Comparison of ENCODE assay signal across 27 cellular contexts in the genomic region with DNA sequence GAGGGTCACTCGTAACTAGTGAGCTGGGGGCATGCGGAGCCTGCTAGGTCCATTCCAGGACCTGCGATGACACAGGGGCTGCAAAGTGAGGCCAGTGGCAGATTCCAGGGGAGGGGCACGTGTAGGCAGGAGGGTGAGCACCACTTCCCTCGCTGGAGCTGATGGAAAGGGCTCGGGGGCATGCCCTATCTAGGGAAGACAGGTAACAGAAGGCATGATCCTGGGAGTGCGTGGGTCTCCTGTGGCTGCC. TPM values are rescaled to one million over a fixed set of nuclear protein-coding genes. Genes with fewer than 3 reads are reported as not detected.
DNase-seq lines count a peak whose midpoint lies in the region; ATAC-seq and TF ChIP-seq lines count a peak whose summit lies in the region.
"Had no signal": no experiment of that assay in that cellular context is flagged by ENCODE, and none has a peak within 500 bp of the region (broad histone marks: within the 10 kb centered on the region; RNA-seq: fewer than 3 reads in every experiment).

No MANE protein-coding gene starts in this region.

- no peaks in the 10 kb centered on the region for H3K9me3 Mint-ChIP-seq in T-helper 1 cell treated with Interleukin-12 subunit alpha and Interleukin-12 subunit beta and Interleukin-4 antibody, amounts not matched to agents 30 μg/mL and 1 μg/mL, for 36 hours
- no peaks in the 10 kb centered on the region for H3K9me3 Mint-ChIP-seq in natural killer cell
- H3K9me3 Mint-ChIP-seq in natural killer cell treated with Interleukin-12 subunit alpha and Interleukin-12 subunit beta and Interleukin-15 and Interleukin-18, amount 100 ng/mL, for 72 hours, result no peaks in the 10 kb centered on the region
- no peaks in the 10 kb centered on the region for H3K9me3 Mint-ChIP-seq in naive thymus-derived CD8-positive, alpha-beta T cell
- H3K9me3 Mint-ChIP-seq in chondrocyte (ENCODE audit: low read depth), result no peaks in the 10 kb centered on the region
- H3K9me3 Mint-ChIP-seq: activated CD4-positive, alpha-beta memory T cell treated with anti-CD3 and anti-CD28 coated beads, Interleukin-2, amount 10 ng/mL, durations not matched to agents 7 days and 5 days; endodermal cell; stimulated activated effector memory CD8-positive, alpha-beta T cell treated with anti-CD3 and anti-CD28 coated beads, Interleukin-12 subunit alpha, Interleukin-12 subunit beta, amount 100 ng/mL, for 72 hours had no signal

- peak overlapping the region; percentile 53 for H3K4me3 Mint-ChIP-seq in T-helper 1 cell treated with Interleukin-12 subunit alpha and Interleukin-12 subunit beta and Interleukin-4 antibody, amounts not matched to agents 30 μg/mL and 1 μg/mL, for 36 hours
- peak overlapping the region; percentile 65 for H3K4me3 Mint-ChIP-seq in natural killer cell
- no peak overlapping the region for H3K4me3 Mint-ChIP-seq in natural killer cell treated with Interleukin-12 subunit alpha and Interleukin-12 subunit beta and Interleukin-15 and Interleukin-18, amount 100 ng/mL, for 72 hours
- H3K4me3 Mint-ChIP-seq in naive thymus-derived CD8-positive, alpha-beta T cell, result peak overlapping the region in 7 of 10 donors; percentile 64 to 86 (median 73)
- H3K4me3 Mint-ChIP-seq in chondrocyte (ENCODE audit: unreplicated experiment), result no peak overlapping the region
- H3K4me3 Mint-ChIP-seq: activated CD4-positive, alpha-beta memory T cell treated with anti-CD3 and anti-CD28 coated beads, Interleukin-2, amount 10 ng/mL, durations not matched to agents 7 days and 5 days; endodermal cell; stimulated activated effector memory CD8-positive, alpha-beta T cell treated with anti-CD3 and anti-CD28 coated beads, Interleukin-12 subunit alpha, Interleukin-12 subunit beta, amount 100 ng/mL, for 72 hours had no signal

- no peaks in the 10 kb centered on the region for H3K27me3 Mint-ChIP-seq in T-helper 1 cell treated with Interleukin-12 subunit alpha and Interleukin-12 subunit beta and Interleukin-4 antibody, amounts not matched to agents 30 μg/mL and 1 μg/mL, for 36 hours (ENCODE audit: low read depth)
- H3K27me3 Mint-ChIP-seq in natural killer cell (ENCODE audit: low read depth in 2 of 2) (no peaks in the 10 kb centered on the region), chondrocyte (ENCODE audit: low read depth) (no peaks in the 10 kb centered on the region)
- H3K27me3 Mint-ChIP-seq in natural killer cell treated with Interleukin-12 subunit alpha and Interleukin-12 subunit beta and Interleukin-15 and Interleukin-18, amount 100 ng/mL, for 72 hours, result no peaks in the 10 kb centered on the region
- H3K27me3 Mint-ChIP-seq in naive thymus-derived CD8-positive, alpha-beta T cell, result no peaks in the 10 kb centered on the region
- H3K27me3 Mint-ChIP-seq: activated CD4-positive, alpha-beta memory T cell treated with anti-CD3 and anti-CD28 coated beads, Interleukin-2, amount 10 ng/mL, durations not matched to agents 7 days and 5 days; progenitor cell of endocrine pancreas had no signal

- no peak for ATAC-seq in natural killer cell
- ATAC-seq in natural killer cell treated with Interleukin-12 subunit alpha and Interleukin-12 subunit beta and Interleukin-15 and Interleukin-18, amount 100 ng/mL, for 72 hours, result no peak
- ATAC-seq in naive thymus-derived CD8-positive, alpha-beta T cell, result no peak
- ATAC-seq: foreskin keratinocyte; sciatic nerve; stimulated activated effector memory CD8-positive, alpha-beta T cell treated with anti-CD3 and anti-CD28 coated beads, Interleukin-12 subunit alpha, Interleukin-12 subunit beta, amount 100 ng/mL, for 72 hours had no signal

- peaks cover 64% of the 10 kb centered on the region for H3K4me1 Mint-ChIP-seq in T-helper 1 cell treated with Interleukin-12 subunit alpha and Interleukin-12 subunit beta and Interleukin-4 antibody, amounts not matched to agents 30 μg/mL and 1 μg/mL, for 36 hours (ENCODE audit: low read depth)
- peaks cover 39 to 59% of the 10 kb centered on the region in 2 donors for H3K4me1 Mint-ChIP-seq in natural killer cell
- peaks cover 37 to 43% of the 10 kb centered on the region in 2 donors for H3K4me1 Mint-ChIP-seq in natural killer cell treated with Interleukin-12 subunit alpha and Interleukin-12 subunit beta and Interleukin-15 and Interleukin-18, amount 100 ng/mL, for 72 hours (ENCODE audit: low read depth in 2 of 2)
- peaks cover 0 to 57% (median 33%) of the 10 kb centered on the region in 4 donors for H3K4me1 Mint-ChIP-seq in naive thymus-derived CD8-positive, alpha-beta T cell
- peaks cover 4% of the 10 kb centered on the region for H3K4me1 Mint-ChIP-seq in chondrocyte (ENCODE audit: low read depth)

- peaks cover 41% of the 10 kb centered on the region for H3K36me3 Mint-ChIP-seq in T-helper 1 cell treated with Interleukin-12 subunit alpha and Interleukin-12 subunit beta and Interleukin-4 antibody, amounts not matched to agents 30 μg/mL and 1 μg/mL, for 36 hours (ENCODE audit: low read depth)
- H3K36me3 Mint-ChIP-seq in natural killer cell (no peaks in the 10 kb centered on the region), chondrocyte (ENCODE audit: low read depth) (peaks cover 20% of the 10 kb centered on the region)
- H3K36me3 Mint-ChIP-seq in natural killer cell treated with Interleukin-12 subunit alpha and Interleukin-12 subunit beta and Interleukin-15 and Interleukin-18, amount 100 ng/mL, for 72 hours, result no peaks in the 10 kb centered on the region
- H3K36me3 Mint-ChIP-seq in naive thymus-derived CD8-positive, alpha-beta T cell, result peaks cover 0 to 2% (median 0%) of the 10 kb centered on the region in 3 donors

- intact Hi-C loops in natural killer cell (cut with micrococcal nuclease), result no loop called here

- TF ChIP-seq CTCF in natural killer cell (IDR thresholded peaks at IDR 0.05) (no peak), GM10266 (IDR thresholded peaks at IDR 0.05; ENCODE audit: control insufficient read depth, insufficient read depth, low read depth, missing control alignments) (no peak), chondrocyte (IDR thresholded peaks at IDR 0.05) (no peak)

- H3K27ac Mint-ChIP-seq in T-helper 1 cell treated with Interleukin-12 subunit alpha and Interleukin-12 subunit beta and Interleukin-4 antibody, amounts not matched to agents 30 μg/mL and 1 μg/mL, for 36 hours, result peak overlapping the region; percentile 87
- peak overlapping the region; percentile 78 to 82 for H3K27ac Mint-ChIP-seq in natural killer cell
- no peak overlapping the region for H3K27ac Mint-ChIP-seq in natural killer cell treated with Interleukin-12 subunit alpha and Interleukin-12 subunit beta and Interleukin-15 and Interleukin-18, amount 100 ng/mL, for 72 hours
- H3K27ac Mint-ChIP-seq in naive thymus-derived CD8-positive, alpha-beta T cell, result peak overlapping the region in 2 of 10 donors; percentile 88 to 94
- no peak overlapping the region for H3K27ac Mint-ChIP-seq in chondrocyte (ENCODE audit: unreplicated experiment)
- H3K27ac Mint-ChIP-seq: activated CD4-positive, alpha-beta memory T cell treated with anti-CD3 and anti-CD28 coated beads, Interleukin-2, amount 10 ng/mL, durations not matched to agents 7 days and 5 days; endodermal cell; progenitor cell of endocrine pancreas; stimulated activated effector memory CD8-positive, alpha-beta T cell treated with anti-CD3 and anti-CD28 coated beads, Interleukin-12 subunit alpha, Interleukin-12 subunit beta, amount 100 ng/mL, for 72 hours had no signal

- POLR2A ChIA-PET in naive thymus-derived CD8-positive, alpha-beta T cell (lab: Charles Lee), result interaction anchor here (0.8 to 34.9 kb wide), 10 partner anchors 2 to 190 kb away, joined by 3 to 4622 read pairs (median 5); a partner anchor contains a TSS

- no peak for DNase-seq in T-helper 1 cell
- DNase-seq in natural killer cell, result no peak
- no peak for DNase-seq in natural killer cell treated with Interleukin-12 subunit alpha and Interleukin-12 subunit beta and Interleukin-15 and Interleukin-18, amount 100 ng/mL, for 72 hours (ENCODE audit: low spot score)
- DNase-seq in naive thymus-derived CD8-positive, alpha-beta T cell, result no peak
- no peak for DNase-seq in NCI-H1417 treated with DMSO at 0.1 percent for 48 hours (lab: John Stamatoyannopoulos, UW)
- DNase-seq in GM10266 (ENCODE audit: extremely low spot score), result no peak
- DNase-seq in chondrocyte (ENCODE audit: low spot score), result no peak
- DNase-seq: activated CD4-positive, alpha-beta memory T cell treated with anti-CD3 and anti-CD28 coated beads, Interleukin-2, amount 10 ng/mL, durations not matched to agents 7 days and 5 days; activated CD4-positive, CD25-positive, alpha-beta regulatory T cell; activated naive CD4-positive, alpha-beta T cell; cortex of kidney; endodermal cell; foreskin keratinocyte; H7; KBM-7; MG63; NCI-H1105 treated with DMSO at 0.1 percent for 48 hours; NCI-H2029 treated with DMSO at 0.1 percent for 48 hours; NCI-H526; SHP77 treated with DMSO at 0.1 percent for 48 hours; stimulated activated CD4-positive, alpha-beta T cell treated with anti-CD3 and anti-CD28 coated beads, Interleukin-4, amount 100 ng/mL, for 24 hours; substantia nigra; upper lobe of right lung had no signal

RNA-seq across cellular contexts. Expression of a gene that starts 51.2 kb away (rescaled TPM):
- total RNA-seq in natural killer cell (100 to 1,000 TPM; 246 to 645 (median 377) TPM), chondrocyte (44.7 to 50.9 TPM (median 49.4 TPM) in 3 replicates)
- 1 to 10 TPM; 3.4 to 6.7 TPM for total RNA-seq in natural killer cell treated with Interleukin-12 subunit alpha and Interleukin-12 subunit beta and Interleukin-15 and Interleukin-18, amount 100 ng/mL, for 72 hours
- 100 to 1,000 TPM; 386 to 393 TPM for total RNA-seq in naive thymus-derived CD8-positive, alpha-beta T cell
- polyA plus RNA-seq in naive thymus-derived CD8-positive, alpha-beta T cell, result 100 to 1,000 TPM; 115 to 216 (median 166) TPM
- total RNA-seq: H7 had no signal

Comparison
In these comparisons a context has a peak if more than half of its experiments do, and no peak if none do; other contexts are left out.
1. H3K27ac Mint-ChIP-seq: peak in T-helper 1 cell treated with Interleukin-12 subunit alpha and Interleukin-12 subunit beta and Interleukin-4 antibody, amounts not matched to agents 30 μg/mL and 1 μg/mL, for 36 hours (single experiment) and natural killer cell (2 of 2); none in natural killer cell treated with Interleukin-12 subunit alpha and Interleukin-12 subunit beta and Interleukin-15 and Interleukin-18, amount 100 ng/mL, for 72 hours (0 of 2) and chondrocyte (single experiment).
2. H3K4me3 Mint-ChIP-seq: peak in T-helper 1 cell treated with Interleukin-12 subunit alpha and Interleukin-12 subunit beta and Interleukin-4 antibody, amounts not matched to agents 30 μg/mL and 1 μg/mL, for 36 hours (single experiment), natural killer cell (single experiment) and naive thymus-derived CD8-positive, alpha-beta T cell (7 of 10); none in natural killer cell treated with Interleukin-12 subunit alpha and Interleukin-12 subunit beta and Interleukin-15 and Interleukin-18, amount 100 ng/mL, for 72 hours (single experiment) and chondrocyte (single experiment).